Comparison of ENCODE assay signal across 18 cellular contexts in genomic region chr10:79397051-79397450, GRCh38. TPM values are rescaled to one million over a fixed set of nuclear protein-coding genes. Genes with fewer than 3 reads are reported as not detected.
A peak's percentile ranks its signal among the peaks of the same experiment; 100 is the strongest.
DNase-seq lines count a peak whose midpoint lies in the region; ATAC-seq and TF ChIP-seq lines count a peak whose summit lies in the region.
"Had no signal": no experiment of that assay in that cellular context is flagged by ENCODE, and none has a peak within 500 bp of the region (broad histone marks: within the 10 kb centered on the region; RNA-seq: fewer than 3 reads in every experiment).

No MANE protein-coding gene starts in this region.

- no peaks in the 10 kb centered on the region for H3K36me3 ChIP-seq in hepatocyte (replicated peaks; ENCODE audit: insufficient read depth, low read depth)
- H3K36me3 ChIP-seq in testis (ENCODE audit: low read depth, missing control alignments) = no peaks in the 10 kb centered on the region

- H3K27me3 ChIP-seq in hepatocyte (no peaks in the 10 kb centered on the region), testis (no peaks in the 10 kb centered on the region)
- H3K27me3 ChIP-seq: esophagus muscularis mucosa, tibial nerve had no signal

- peaks cover 47% of the 10 kb centered on the region for H3K36me3 Mint-ChIP-seq in osteocyte (ENCODE audit: unreplicated experiment)
- H3K36me3 Mint-ChIP-seq: natural killer cell treated with Interleukin-12 subunit alpha and Interleukin-12 subunit beta and Interleukin-15 and Interleukin-18, amount 100 ng/mL, for 72 hours had no signal

- peaks cover 61% of the 10 kb centered on the region for H3K4me1 Mint-ChIP-seq in osteocyte (ENCODE audit: unreplicated experiment)
- H3K4me1 Mint-ChIP-seq: activated T-helper 17 cell treated with anti-CD3 and anti-CD28 coated beads, Interleukin-2, amount 50 U/mL, for 72 hours had no signal

- H3K4me2 ChIP-seq in hepatocyte = no peak overlapping the region

- H3K9me2 ChIP-seq in hepatocyte (replicated peaks; ENCODE audit: insufficient read depth) = no peaks in the 10 kb centered on the region

- H3K9me3 Mint-ChIP-seq in osteocyte (ENCODE audit: unreplicated experiment) = no peaks in the 10 kb centered on the region
- H3K9me3 Mint-ChIP-seq: activated T-helper 17 cell treated with anti-CD3 and anti-CD28 coated beads, Interleukin-2, amount 50 U/mL, for 72 hours; natural killer cell treated with Interleukin-12 subunit alpha and Interleukin-12 subunit beta and Interleukin-15 and Interleukin-18, amount 100 ng/mL, for 72 hours had no signal

- no peak for TF ChIP-seq POLR2A in testis (IDR thresholded peaks at IDR 0.05)

- H3K4me3 ChIP-seq in hepatocyte (no peak overlapping the region), testis (no peak overlapping the region)
- H3K4me3 ChIP-seq: esophagus muscularis mucosa, K562, lung, tibial nerve had no signal

- H3K27ac ChIP-seq in caudate nucleus (ENCODE audit: low read depth, low read length) = peak overlapping the region; percentile 36
- H3K27ac ChIP-seq in hepatocyte = peak overlapping the region; percentile 93
- H3K27ac ChIP-seq in testis = peak overlapping the region; percentile 89
- H3K27ac ChIP-seq: esophagus muscularis mucosa had no signal

- no peaks in the 10 kb centered on the region for H4K20me1 ChIP-seq in hepatocyte (ENCODE audit: insufficient read depth, poor library complexity, severe bottlenecking)

- no peaks in the 10 kb centered on the region for H3K27me3 Mint-ChIP-seq in osteocyte (ENCODE audit: unreplicated experiment)
- H3K27me3 Mint-ChIP-seq: activated T-helper 17 cell treated with anti-CD3 and anti-CD28 coated beads, Interleukin-2, amount 50 U/mL, for 72 hours; natural killer cell treated with Interleukin-12 subunit alpha and Interleukin-12 subunit beta and Interleukin-15 and Interleukin-18, amount 100 ng/mL, for 72 hours had no signal

- no peak overlapping the region for H2AFZ ChIP-seq in hepatocyte

- H3K4me1 ChIP-seq in hepatocyte (ENCODE audit: insufficient read depth) = peaks cover 49% of the 10 kb centered on the region
- no peaks in the 10 kb centered on the region for H3K4me1 ChIP-seq in testis

- intact Hi-C loops in testis (cut with DNase I; ENCODE audit: low total_unique reads) = no loop called here

- no peak overlapping the region for H3K4me3 Mint-ChIP-seq in osteocyte (ENCODE audit: unreplicated experiment)
- H3K4me3 Mint-ChIP-seq: activated T-helper 17 cell treated with anti-CD3 and anti-CD28 coated beads, Interleukin-2, amount 50 U/mL, for 72 hours; natural killer cell treated with Interleukin-12 subunit alpha and Interleukin-12 subunit beta and Interleukin-15 and Interleukin-18, amount 100 ng/mL, for 72 hours had no signal

- DNase-seq in caudate nucleus (lab: John Stamatoyannopoulos, UW) (no peak), hepatocyte (ENCODE audit: low spot score) (no peak), osteocyte (ENCODE audit: extremely low spot score, unreplicated experiment) (no peak), testis (no peak), NCI-H446 treated with DMSO at 0.1 percent for 48 hours (lab: John Stamatoyannopoulos, UW) (no peak), cerebellar nuclear complex (lab: John Stamatoyannopoulos, UW) (no peak)
- DNase-seq in activated CD4-positive, alpha-beta T cell treated with anti-CD3 and anti-CD28 coated beads for 1 hour = no peak
- DNase-seq: activated CD4-positive, alpha-beta T cell treated with anti-CD3 and anti-CD28 coated beads for 48 hours; effector CD4-positive, alpha-beta T cell; NCI-H1694 treated with DMSO at 0.1 percent for 48 hours; SW 1271 had no signal

- no peak for ATAC-seq in HG02885 (IDR thresholded peaks at IDR 0.05; ENCODE audit: poor library complexity, unreplicated experiment)
- ATAC-seq: activated T-helper 17 cell treated with anti-CD3 and anti-CD28 coated beads, Interleukin-2, amount 50 U/mL, for 72 hours; K562; natural killer cell treated with Interleukin-12 subunit alpha and Interleukin-12 subunit beta and Interleukin-15 and Interleukin-18, amount 100 ng/mL, for 72 hours had no signal

- no peaks in the 10 kb centered on the region for H3K9me3 ChIP-seq in hepatocyte (ENCODE audit: low read depth)
- no peaks in the 10 kb centered on the region for H3K9me3 ChIP-seq in testis
- H3K9me3 ChIP-seq: esophagus muscularis mucosa, tibial nerve had no signal

- H3K79me2 ChIP-seq in hepatocyte = peaks cover 23% of the 10 kb centered on the region

- WGBS in hepatocyte (ENCODE audit: low lambda C conversion rate, missing lambda C conversion rate) = 78% methylated on average over 6 of the region's 6 CpGs
- WGBS in testis, 2 donors = 71 to 75% methylated on average over 5 to 6 of the region's 6 CpGs

- TF ChIP-seq CTCF in hepatocyte (IDR thresholded peaks at IDR 0.05; ENCODE audit: poor library complexity) (no peak), osteocyte (IDR thresholded peaks at IDR 0.05) (no peak), testis (IDR thresholded peaks at IDR 0.05) (no peak)

- H3K27ac Mint-ChIP-seq in osteocyte (ENCODE audit: unreplicated experiment) = peak overlapping the region; percentile 73
- H3K27ac Mint-ChIP-seq: activated T-helper 17 cell treated with anti-CD3 and anti-CD28 coated beads, Interleukin-2, amount 50 U/mL, for 72 hours; natural killer cell treated with Interleukin-12 subunit alpha and Interleukin-12 subunit beta and Interleukin-15 and Interleukin-18, amount 100 ng/mL, for 72 hours had no signal

RNA-seq across cellular contexts. Expression of gene ZCCHC24, which starts 48.4 kb away (rescaled TPM):
- total RNA-seq in hepatocyte (18.3 and 20.1 TPM in 2 replicates), osteocyte (85.7 and 88.3 TPM in 2 replicates), testis (10 to 100 TPM; 31.3 to 38.6 TPM)
- polyA plus RNA-seq in hepatocyte (14.5 and 20.6 TPM in 2 replicates), testis (ENCODE audit: insufficient read depth, low read depth, low replicate concordance) (27.7 TPM)

RNA-seq across cellular contexts. Expression of gene PPIF, which starts 49.8 kb away (rescaled TPM):
- 64.3 and 79.4 TPM in 2 replicates for total RNA-seq in hepatocyte
- polyA plus RNA-seq in hepatocyte = 69.7 and 70.3 TPM in 2 replicates
- 17.0 and 20.7 TPM in 2 replicates for total RNA-seq in osteocyte
- total RNA-seq in testis = 100 to 1,000 TPM in 1 of 2 donors, 10 to 100 TPM in 1; 82.1 to 106 TPM
- polyA plus RNA-seq in testis (ENCODE audit: insufficient read depth, low read depth, low replicate concordance) = 80.1 TPM

Comparison
In these comparisons a context has a peak if more than half of its experiments do, and no peak if none do; other contexts are left out.
1. H3K27ac ChIP-seq: peak in every context shown above with its lines; median percentile 93 in hepatocyte; 89 in testis; 36 in caudate nucleus.